Comparison of ENCODE assay signal across 12 cellular contexts in the genomic region with DNA sequence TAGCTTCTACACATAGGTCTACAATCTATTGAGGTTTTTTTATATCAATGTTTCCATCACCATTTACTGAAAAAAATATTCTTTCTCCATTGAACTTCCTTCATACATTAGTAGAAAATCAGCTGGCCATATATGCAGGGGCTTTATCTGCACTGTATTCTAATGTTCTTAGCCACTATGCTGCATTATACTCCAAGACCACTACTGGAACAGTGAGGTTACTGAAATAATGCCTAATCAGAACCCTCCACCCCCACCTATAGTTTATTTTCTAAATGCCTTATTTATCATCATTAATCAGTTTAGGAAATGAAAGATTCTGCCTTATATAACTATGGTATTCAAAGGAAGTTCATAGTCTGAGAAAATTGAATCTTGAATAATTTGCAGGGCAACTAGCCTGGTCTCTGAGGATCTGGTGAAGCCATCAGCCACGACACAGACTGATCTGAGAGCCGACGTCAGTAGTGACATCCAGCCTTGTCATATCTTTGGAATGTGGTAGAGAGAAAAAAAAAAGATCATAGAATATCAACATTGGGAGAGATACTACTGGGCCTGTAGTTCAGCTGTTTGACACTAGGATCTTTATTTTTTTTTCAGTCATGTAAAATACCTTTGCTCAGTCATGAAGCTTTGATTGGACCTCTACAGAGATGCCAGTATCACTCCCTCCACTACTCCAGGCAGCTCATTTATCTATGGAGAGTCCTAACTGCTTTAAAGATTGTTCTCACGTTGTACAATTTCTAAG.
DNase-seq lines count a peak whose midpoint lies in the region; ATAC-seq and TF ChIP-seq lines count a peak whose summit lies in the region.
"Had no signal": no experiment of that assay in that cellular context is flagged by ENCODE, and none has a peak within 500 bp of the region (broad histone marks: within the 10 kb centered on the region; RNA-seq: fewer than 3 reads in every experiment).

No MANE protein-coding gene starts in this region.

- no peak overlapping the region for H3K4me3 Mint-ChIP-seq in stimulated activated naive B cell treated with anti-CD40 and anti-IgM and Interleukin-4, amounts not matched to agents 10 μg/mL and 1 μg/mL and 100 μg/mL, for 72 hours
- H3K4me3 Mint-ChIP-seq in CD8-positive, alpha-beta memory T cell, result no peak overlapping the region
- H3K4me3 Mint-ChIP-seq: CD14-positive monocyte had no signal

- no peak for ATAC-seq in stimulated activated naive B cell treated with anti-CD40 and anti-IgM and Interleukin-4, amounts not matched to agents 10 μg/mL and 1 μg/mL and 100 μg/mL, for 72 hours (replicated peaks)
- no peak for ATAC-seq in GM18519 (IDR thresholded peaks at IDR 0.05; ENCODE audit: low FRiP score, unreplicated experiment)
- ATAC-seq: activated naive CD4-positive, alpha-beta T cell treated with anti-CD3 and anti-CD28 coated beads, Interleukin-2, amount 50 U/mL, for 72 hours had no signal

- CTCF ChIA-PET in CD8-positive, alpha-beta memory T cell (lab: Charles Lee), result no interaction called here

- H3K4me1 ChIP-seq in CD8-positive, alpha-beta memory T cell (ENCODE audit: insufficient read depth, low read length), result no peaks in the 10 kb centered on the region

- H3K27me3 ChIP-seq in CD8-positive, alpha-beta memory T cell (ENCODE audit: insufficient read depth, low read length, poor library complexity, severe bottlenecking), result no peaks in the 10 kb centered on the region
- H3K27me3 ChIP-seq: tibial nerve had no signal

- no peaks in the 10 kb centered on the region for H3K9me3 ChIP-seq in CD8-positive, alpha-beta memory T cell (ENCODE audit: low read length)
- H3K9me3 ChIP-seq: tibial nerve had no signal

- H3K4me1 Mint-ChIP-seq in stimulated activated naive B cell treated with anti-CD40 and anti-IgM and Interleukin-4, amounts not matched to agents 10 μg/mL and 1 μg/mL and 100 μg/mL, for 72 hours, result no peaks in the 10 kb centered on the region
- H3K4me1 Mint-ChIP-seq in CD8-positive, alpha-beta memory T cell, result no peaks in the 10 kb centered on the region

- H3K4me3 ChIP-seq in AG09309 (ENCODE audit: control insufficient read depth, low read depth, low read length), result no peak overlapping the region
- H3K4me3 ChIP-seq in CD8-positive, alpha-beta memory T cell (ENCODE audit: low read length), result no peak overlapping the region
- H3K4me3 ChIP-seq: tibial nerve had no signal

- no peak overlapping the region for H3K27ac Mint-ChIP-seq in stimulated activated naive B cell treated with anti-CD40 and anti-IgM and Interleukin-4, amounts not matched to agents 10 μg/mL and 1 μg/mL and 100 μg/mL, for 72 hours
- H3K27ac Mint-ChIP-seq in CD8-positive, alpha-beta memory T cell, result no peak overlapping the region
- H3K27ac Mint-ChIP-seq: activated naive CD4-positive, alpha-beta T cell treated with anti-CD3 and anti-CD28 coated beads, Interleukin-2, amount 50 U/mL, for 72 hours; CD14-positive monocyte had no signal

- DNase-seq in AG09309 (ENCODE audit: low read depth) (no peak), HS-5 (ENCODE audit: low read depth) (peak; percentile 63), amniotic epithelial cell (ENCODE audit: low read depth) (peak; percentile 49), iris pigment epithelial cell (ENCODE audit: low read depth) (peak; percentile 85), SIG-M5 treated with dmso at 0.1 percent for 504 hours (lab: John Stamatoyannopoulos, UW; ENCODE audit: unreplicated experiment) (no peak)
- no peak for DNase-seq in stimulated activated naive B cell treated with anti-CD40 and anti-IgM and Interleukin-4, amounts not matched to agents 10 μg/mL and 1 μg/mL and 100 μg/mL, for 72 hours
- DNase-seq in CD8-positive, alpha-beta memory T cell, result no peak
- DNase-seq: NCI-H2107 had no signal

- POLR2A ChIA-PET in CD8-positive, alpha-beta memory T cell (lab: Charles Lee), result no interaction called here

- no peaks in the 10 kb centered on the region for H3K36me3 ChIP-seq in CD8-positive, alpha-beta memory T cell (ENCODE audit: insufficient read depth, low read length)
- H3K36me3 ChIP-seq: tibial nerve had no signal

- peaks cover 0 to 2% of the 10 kb centered on the region in 2 donors for H3K9me3 Mint-ChIP-seq in stimulated activated naive B cell treated with anti-CD40 and anti-IgM and Interleukin-4, amounts not matched to agents 10 μg/mL and 1 μg/mL and 100 μg/mL, for 72 hours
- peaks cover 0 to 5% (median 0%) of the 10 kb centered on the region in 5 donors for H3K9me3 Mint-ChIP-seq in CD8-positive, alpha-beta memory T cell
- H3K9me3 Mint-ChIP-seq: activated naive CD4-positive, alpha-beta T cell treated with anti-CD3 and anti-CD28 coated beads, Interleukin-2, amount 50 U/mL, for 72 hours; CD14-positive monocyte had no signal

- no peak overlapping the region for H3K27ac ChIP-seq in CD8-positive, alpha-beta memory T cell (ENCODE audit: low read depth, low read length)
- H3K27ac ChIP-seq: tibial nerve had no signal

- no peaks in the 10 kb centered on the region for H3K36me3 Mint-ChIP-seq in stimulated activated naive B cell treated with anti-CD40 and anti-IgM and Interleukin-4, amounts not matched to agents 10 μg/mL and 1 μg/mL and 100 μg/mL, for 72 hours
- no peaks in the 10 kb centered on the region for H3K36me3 Mint-ChIP-seq in CD8-positive, alpha-beta memory T cell
- H3K36me3 Mint-ChIP-seq: activated naive CD4-positive, alpha-beta T cell treated with anti-CD3 and anti-CD28 coated beads, Interleukin-2, amount 50 U/mL, for 72 hours; CD14-positive monocyte had no signal

- peak; percentile 20 for TF ChIP-seq CTCF in AG09309 (IDR thresholded peaks at IDR 0.05; ENCODE audit: control insufficient read depth, insufficient read depth, low read depth, low read length, missing control alignments)

- peaks cover 0 to 1% of the 10 kb centered on the region in 2 donors for H3K27me3 Mint-ChIP-seq in stimulated activated naive B cell treated with anti-CD40 and anti-IgM and Interleukin-4, amounts not matched to agents 10 μg/mL and 1 μg/mL and 100 μg/mL, for 72 hours
- peaks cover 7 to 18% of the 10 kb centered on the region in 2 donors for H3K27me3 Mint-ChIP-seq in CD8-positive, alpha-beta memory T cell

Comparison
In these comparisons a context has a peak if more than half of its experiments do, and no peak if none do; other contexts are left out.
1. DNase-seq: peak in HS-5 (single experiment), amniotic epithelial cell (single experiment) and iris pigment epithelial cell (single experiment); none in AG09309 (single experiment), stimulated activated naive B cell treated with anti-CD40 and anti-IgM and Interleukin-4, amounts not matched to agents 10 μg/mL and 1 μg/mL and 100 μg/mL, for 72 hours (single experiment), SIG-M5 treated with dmso at 0.1 percent for 504 hours (single experiment) and CD8-positive, alpha-beta memory T cell (0 of 5).